In genomic region chr4:10253765-10254164, GRCh38 we compare ENCODE assay signal across 35 cellular contexts.
"Had no signal": no experiment of that assay in that cellular context is flagged by ENCODE, and none has a peak within 500 bp of the region (broad histone marks: within the 10 kb centered on the region; RNA-seq: fewer than 3 reads in every experiment).

No MANE protein-coding gene starts in this region.

- H3K4me3 ChIP-seq: ascending aorta, cardiac muscle cell, colonic mucosa, esophagus squamous epithelium had no signal

- H3K27ac Mint-ChIP-seq: activated B cell treated with CpG ODN at 0.5 μM for 24 hours; activated CD8-positive, alpha-beta memory T cell treated with anti-CD3 and anti-CD28 coated beads, Interleukin-2, amount 10 ng/mL, durations not matched to agents 7 days and 5 days; activated CD8-positive, alpha-beta T cell treated with anti-CD3 and anti-CD28 coated beads, Interleukin-2, amount 10 ng/mL, durations not matched to agents 7 days and 5 days; activated naive CD4-positive, alpha-beta T cell treated with anti-CD3 and anti-CD28 coated beads for 36 hours; activated naive CD4-positive, alpha-beta T cell treated with anti-CD3 and anti-CD28 coated beads, Interleukin-2, amount 50 U/mL, for 72 hours; activated naive CD8-positive, alpha-beta T cell treated with anti-CD3 and anti-CD28 coated beads, Interleukin-2, amount 10 ng/mL, durations not matched to agents 7 days and 5 days; activated T-helper 1 cell treated with anti-CD3 and anti-CD28 coated beads, Interleukin-12 subunit alpha, Interleukin-12 subunit beta, Interleukin-2, Interleukin-4 antibody, amounts not matched to agents 30 ng/mL and 10 ng/mL and 1 ng/mL, durations not matched to agents 14 hours and 24 hours and 36 hours; activated T-helper 2 cell treated with anti-CD3 and anti-CD28 coated beads, Interferon-gamma antibody, Interleukin-2, Interleukin-4, amounts not matched to agents 10 μg/mL and 5 μg/mL and 100 μg/mL, durations not matched to agents 14 hours and 24 hours and 36 hours; T-helper 17 cell; T-helper 2 cell treated with Interferon-gamma antibody and Interleukin-4, amounts not matched to agents 5 μg/mL and 100 μg/mL, for 36 hours had no signal

- H3K27ac ChIP-seq: ascending aorta, brain microvascular endothelial cell, cardiac muscle cell, colonic mucosa, esophagus squamous epithelium, WERI-Rb-1 had no signal

- H3K4me3 Mint-ChIP-seq: activated B cell treated with CpG ODN at 0.5 μM for 24 hours; activated CD8-positive, alpha-beta memory T cell treated with anti-CD3 and anti-CD28 coated beads, Interleukin-2, amount 10 ng/mL, durations not matched to agents 7 days and 5 days; activated CD8-positive, alpha-beta T cell treated with anti-CD3 and anti-CD28 coated beads, Interleukin-2, amount 10 ng/mL, durations not matched to agents 7 days and 5 days; activated naive CD4-positive, alpha-beta T cell treated with anti-CD3 and anti-CD28 coated beads for 36 hours; activated naive CD8-positive, alpha-beta T cell treated with anti-CD3 and anti-CD28 coated beads, Interleukin-2, amount 10 ng/mL, durations not matched to agents 7 days and 5 days; activated T-helper 1 cell treated with anti-CD3 and anti-CD28 coated beads, Interleukin-12 subunit alpha, Interleukin-12 subunit beta, Interleukin-2, Interleukin-4 antibody, amounts not matched to agents 30 ng/mL and 10 ng/mL and 1 ng/mL, durations not matched to agents 14 hours and 24 hours and 36 hours; T-helper 17 cell; T-helper 2 cell treated with Interferon-gamma antibody and Interleukin-4, amounts not matched to agents 5 μg/mL and 100 μg/mL, for 36 hours had no signal

- H3K36me3 Mint-ChIP-seq: activated CD8-positive, alpha-beta memory T cell treated with anti-CD3 and anti-CD28 coated beads, Interleukin-2, amount 10 ng/mL, durations not matched to agents 7 days and 5 days; activated naive CD4-positive, alpha-beta T cell treated with anti-CD3 and anti-CD28 coated beads, Interleukin-2, amount 50 U/mL, for 72 hours; activated naive CD8-positive, alpha-beta T cell treated with anti-CD3 and anti-CD28 coated beads, Interleukin-2, amount 10 ng/mL, durations not matched to agents 7 days and 5 days had no signal

- FAIRE-seq: endometrium, endothelial cell of umbilical vein, frontal cortex had no signal

- H3K27me3 ChIP-seq: ascending aorta, brain microvascular endothelial cell, cardiac muscle cell, colonic mucosa, esophagus squamous epithelium had no signal

- H3K9me3 ChIP-seq: ascending aorta, colonic mucosa, esophagus squamous epithelium had no signal

- ATAC-seq: activated CD4-positive, CD25-positive, alpha-beta regulatory T cell treated with anti-CD3 and anti-CD28 coated beads, Interleukin-2, amount 50 U/mL, for 24 hours; activated CD8-positive, alpha-beta memory T cell treated with anti-CD3 and anti-CD28 coated beads, Interleukin-2, amount 10 ng/mL, durations not matched to agents 7 days and 5 days; activated CD8-positive, alpha-beta T cell treated with anti-CD3 and anti-CD28 coated beads, Interleukin-2, amount 10 ng/mL, durations not matched to agents 7 days and 5 days; activated naive CD4-positive, alpha-beta T cell treated with anti-CD3 and anti-CD28 coated beads, Interleukin-2, amount 50 U/mL, for 72 hours; T-helper 17 cell had no signal

- DNase-seq: activated B cell treated with CpG ODN at 0.5 μM for 24 hours; activated CD4-positive, alpha-beta T cell treated with anti-CD3 and anti-CD28 coated beads for 48 hours; activated CD4-positive, alpha-beta T cell treated with anti-CD3 and anti-CD28 coated beads, Interleukin-2, amount 50 U/mL, for 1 hour; activated CD4-positive, alpha-beta T cell treated with anti-CD3 and anti-CD28 coated beads, Interleukin-2, amount 50 U/mL, for 48 hours; activated CD8-positive, alpha-beta memory T cell treated with anti-CD3 and anti-CD28 coated beads, Interleukin-2, amount 10 ng/mL, durations not matched to agents 7 days and 5 days; activated CD8-positive, alpha-beta memory T cell treated with anti-CD3 and anti-CD28 coated beads, Interleukin-2, amount 50 U/mL, for 4 hours; activated CD8-positive, alpha-beta T cell treated with anti-CD3 and anti-CD28 coated beads, Interleukin-2, amount 10 ng/mL, durations not matched to agents 7 days and 5 days; activated effector memory CD4-positive, alpha-beta T cell treated with anti-CD3 and anti-CD28 coated beads, Interleukin-2, amount 50 U/mL, for 16 hours; activated naive CD4-positive, alpha-beta T cell treated with anti-CD3 and anti-CD28 coated beads for 36 hours; activated naive CD8-positive, alpha-beta T cell treated with anti-CD3 and anti-CD28 coated beads, Interleukin-2, amount 10 ng/mL, durations not matched to agents 7 days and 5 days; activated T-cell treated with anti-CD3 and anti-CD28 coated beads, Interleukin-2, amount 50 U/mL, for 1 hour; activated T-cell treated with anti-CD3 and anti-CD28 coated beads, Interleukin-2, amount 50 U/mL, for 48 hours; brain microvascular endothelial cell; central memory CD4-positive, alpha-beta T cell; cerebellar nuclear complex; colonic mucosa; effector CD8-positive, alpha-beta T cell; erythroblast; esophagus squamous epithelium; head of caudate nucleus; SW 1271; T-helper 1 cell; T-helper 17 cell; T1000; WERI-Rb-1 had no signal

- H3K9me3 Mint-ChIP-seq: activated B cell treated with CpG ODN at 0.5 μM for 24 hours; activated naive CD4-positive, alpha-beta T cell treated with anti-CD3 and anti-CD28 coated beads for 36 hours; activated naive CD4-positive, alpha-beta T cell treated with anti-CD3 and anti-CD28 coated beads, Interleukin-2, amount 50 U/mL, for 72 hours; activated naive CD8-positive, alpha-beta T cell treated with anti-CD3 and anti-CD28 coated beads, Interleukin-2, amount 10 ng/mL, durations not matched to agents 7 days and 5 days; activated T-helper 1 cell treated with anti-CD3 and anti-CD28 coated beads, Interleukin-12 subunit alpha, Interleukin-12 subunit beta, Interleukin-2, Interleukin-4 antibody, amounts not matched to agents 30 ng/mL and 10 ng/mL and 1 ng/mL, durations not matched to agents 14 hours and 24 hours and 36 hours; activated T-helper 2 cell treated with anti-CD3 and anti-CD28 coated beads, Interferon-gamma antibody, Interleukin-2, Interleukin-4, amounts not matched to agents 10 μg/mL and 5 μg/mL and 100 μg/mL, durations not matched to agents 14 hours and 24 hours and 36 hours; T-helper 2 cell treated with Interferon-gamma antibody and Interleukin-4, amounts not matched to agents 5 μg/mL and 100 μg/mL, for 36 hours had no signal

- H3K4me1 ChIP-seq: ascending aorta, colonic mucosa, esophagus squamous epithelium had no signal

- H3K36me3 ChIP-seq: ascending aorta, brain microvascular endothelial cell, cardiac muscle cell, colonic mucosa, esophagus squamous epithelium, WERI-Rb-1 had no signal

- H3K4me1 Mint-ChIP-seq: activated B cell treated with CpG ODN at 0.5 μM for 24 hours; activated CD8-positive, alpha-beta memory T cell treated with anti-CD3 and anti-CD28 coated beads, Interleukin-2, amount 10 ng/mL, durations not matched to agents 7 days and 5 days had no signal
